14 cellular contexts compared by ENCODE assay signal in genomic region chr5:151779531-151780125, GRCh38. TPM values are rescaled to one million over a fixed set of nuclear protein-coding genes. Genes with fewer than 3 reads are reported as not detected.
DNase-seq lines count a peak whose midpoint lies in the region; ATAC-seq and TF ChIP-seq lines count a peak whose summit lies in the region.
"Had no signal": no experiment of that assay in that cellular context is flagged by ENCODE, and none has a peak within 500 bp of the region (broad histone marks: within the 10 kb centered on the region; RNA-seq: fewer than 3 reads in every experiment).

No MANE protein-coding gene starts in this region.

- H3K27me3 ChIP-seq in CD4-positive, alpha-beta T cell (ENCODE audit: control insufficient read depth, insufficient read depth, low read length): no peaks in the 10 kb centered on the region
- no peaks in the 10 kb centered on the region for H3K27me3 ChIP-seq in endodermal cell (ENCODE audit: control insufficient read depth, insufficient read depth, low read length, poor library complexity, severe bottlenecking)
- H3K27me3 ChIP-seq: cardiac muscle cell had no signal

- H3K4me1 ChIP-seq in endodermal cell (ENCODE audit: control insufficient read depth, insufficient read depth, low read length): peaks cover 14% of the 10 kb centered on the region

- peaks cover 41% of the 10 kb centered on the region for H3K36me3 ChIP-seq in endodermal cell (ENCODE audit: control insufficient read depth, insufficient read depth, low read length)

- no peak for DNase-seq in CD4-positive, alpha-beta T cell
- DNase-seq in LNCaP clone FGC (ENCODE audit: low read depth) (peak; percentile 54), endodermal cell (no peak), cortex of kidney (lab: John Stamatoyannopoulos, UW) (no peak), SIG-M5 (lab: John Stamatoyannopoulos, UW) (no peak), GM19238 (ENCODE audit: insufficient read length, low spot score) (no peak), CD1c-positive myeloid dendritic cell (ENCODE audit: extremely low spot score) (no peak)
- DNase-seq: COR-L47, NCI-H1436 treated with DMSO at 0.1 percent for 48 hours, OCI-M1, T1000 had no signal

- H3K9me3 ChIP-seq in CD4-positive, alpha-beta T cell (ENCODE audit: control insufficient read depth, low read length): no peaks in the 10 kb centered on the region
- H3K9me3 ChIP-seq in endodermal cell (ENCODE audit: control insufficient read depth, low read length): no peaks in the 10 kb centered on the region

- intact Hi-C loops in CD4-positive, alpha-beta T cell (cut with DNase I, micrococcal nuclease): loop anchor here (10.0 kb wide), 2 partner anchors 125 to 555 kb away; partner anchors contain the start of gene CCDC69 (in 1 of the 2)

- 91% methylated on average over 3 of the region's 3 CpGs; no CpG with 5 or more reads in 1 of the 2 experiments for WGBS in endodermal cell (ENCODE audit: insufficient coverage in 1 of 2, insufficient read length in 1 of 2), 2 experiments

- no peak for TF ChIP-seq CTCF in CD4-positive, alpha-beta T cell (IDR thresholded peaks at IDR 0.05)
- TF ChIP-seq CTCF in LNCaP clone FGC (IDR thresholded peaks at IDR 0.05; ENCODE audit: control insufficient read depth, extremely low read depth, insufficient read depth) (no peak), endodermal cell (conservative IDR thresholded peaks at IDR 0.05) (no peak)

- no peak overlapping the region for H3K9ac ChIP-seq in endodermal cell (ENCODE audit: extremely low read depth, low read length, poor library complexity, severe bottlenecking)

- CTCF ChIA-PET in CD4-positive, alpha-beta T cell (lab: Charles Lee): no interaction called here

- peak overlapping the region; percentile 62 for H3K27ac Mint-ChIP-seq in CD4-positive, alpha-beta T cell
- peak overlapping the region; percentile 64 for H3K27ac Mint-ChIP-seq in endodermal cell

- H3K4me3 ChIP-seq in LNCaP clone FGC (ENCODE audit: low read depth, low read length) (peak overlapping the region; percentile 4; the same call in 1 of the 2 replicates), endodermal cell (ENCODE audit: low read length) (peak overlapping the region; percentile 24)
- H3K4me3 ChIP-seq: cardiac muscle cell, skin epidermis had no signal

- POLR2A ChIA-PET in CD4-positive, alpha-beta T cell (lab: Charles Lee): interaction anchor here (2.4 kb wide), 1 partner anchor 8 kb away, joined by 19 read pairs; the partner anchor contains the start of gene G3BP1

- no peaks in the 10 kb centered on the region for H3K27me3 Mint-ChIP-seq in CD4-positive, alpha-beta T cell
- H3K27me3 Mint-ChIP-seq in endodermal cell (ENCODE audit: insufficient read depth): no peaks in the 10 kb centered on the region

- H3K36me3 Mint-ChIP-seq in CD4-positive, alpha-beta T cell (ENCODE audit: low read depth): peaks cover 49% of the 10 kb centered on the region
- peaks cover 22% of the 10 kb centered on the region for H3K36me3 Mint-ChIP-seq in endodermal cell (ENCODE audit: low read depth)

- no peaks in the 10 kb centered on the region for H3K9me3 Mint-ChIP-seq in CD4-positive, alpha-beta T cell
- no peaks in the 10 kb centered on the region for H3K9me3 Mint-ChIP-seq in endodermal cell

- no peak overlapping the region for H3K27ac ChIP-seq in CD4-positive, alpha-beta T cell (ENCODE audit: low read depth, low read length)
- H3K27ac ChIP-seq in endodermal cell (ENCODE audit: low read depth, low read length): no peak overlapping the region
- H3K27ac ChIP-seq: cardiac muscle cell, skin epidermis had no signal

- H3K4me3 Mint-ChIP-seq in CD4-positive, alpha-beta T cell: peak overlapping the region; percentile 60
- no peak overlapping the region for H3K4me3 Mint-ChIP-seq in endodermal cell

- ATAC-seq in CD4-positive, alpha-beta T cell (ENCODE audit: poor library complexity): no peak
- ATAC-seq in GM18858 (IDR thresholded peaks at IDR 0.05; ENCODE audit: unreplicated experiment): peak; percentile 65

- peaks cover 89% of the 10 kb centered on the region for H3K4me1 Mint-ChIP-seq in CD4-positive, alpha-beta T cell (ENCODE audit: low read depth)
- peaks cover 65% of the 10 kb centered on the region for H3K4me1 Mint-ChIP-seq in endodermal cell

RNA-seq across cellular contexts. Expression of gene G3BP1, which starts 7.9 kb away (rescaled TPM):
- 10 to 100 TPM; 82.3 to 83.9 TPM for total RNA-seq in CD4-positive, alpha-beta T cell
- total RNA-seq in endodermal cell: 100 to 1,000 TPM; 346 to 376 TPM
- 146 TPM for polyA plus RNA-seq in endodermal cell (2013, experiment 1 of 2)
- polyA plus RNA-seq in endodermal cell (2013, experiment 2 of 2): 146 TPM

RNA-seq across cellular contexts. Expression of gene ATOX1, which starts 21.2 kb away (rescaled TPM):
- total RNA-seq in CD4-positive, alpha-beta T cell: 10 to 100 TPM; 11.2 to 13.3 TPM
- total RNA-seq in endodermal cell: 100 to 1,000 TPM; 105 to 129 TPM
- 102 TPM for polyA plus RNA-seq in endodermal cell (2013, experiment 1 of 2)
- 98.4 TPM for polyA plus RNA-seq in endodermal cell (2013, experiment 2 of 2)

Comparison
In these comparisons a context has a peak if more than half of its experiments do, and no peak if none do; other contexts are left out.
1. RNA of gene G3BP1, which starts 7.9 kb away (total RNA-seq): 346 to 376 TPM in endodermal cell; 82.3 to 83.9 TPM in CD4-positive, alpha-beta T cell; every median in the first group is over 4 times any median in the second.
2. RNA of gene ATOX1, which starts 21.2 kb away (total RNA-seq): 105 to 129 TPM in endodermal cell; 11.2 to 13.3 TPM in CD4-positive, alpha-beta T cell; every median in the first group is over 4 times any median in the second.